Comparison of ENCODE assay signal across 1 cellular context in the genomic region with DNA sequence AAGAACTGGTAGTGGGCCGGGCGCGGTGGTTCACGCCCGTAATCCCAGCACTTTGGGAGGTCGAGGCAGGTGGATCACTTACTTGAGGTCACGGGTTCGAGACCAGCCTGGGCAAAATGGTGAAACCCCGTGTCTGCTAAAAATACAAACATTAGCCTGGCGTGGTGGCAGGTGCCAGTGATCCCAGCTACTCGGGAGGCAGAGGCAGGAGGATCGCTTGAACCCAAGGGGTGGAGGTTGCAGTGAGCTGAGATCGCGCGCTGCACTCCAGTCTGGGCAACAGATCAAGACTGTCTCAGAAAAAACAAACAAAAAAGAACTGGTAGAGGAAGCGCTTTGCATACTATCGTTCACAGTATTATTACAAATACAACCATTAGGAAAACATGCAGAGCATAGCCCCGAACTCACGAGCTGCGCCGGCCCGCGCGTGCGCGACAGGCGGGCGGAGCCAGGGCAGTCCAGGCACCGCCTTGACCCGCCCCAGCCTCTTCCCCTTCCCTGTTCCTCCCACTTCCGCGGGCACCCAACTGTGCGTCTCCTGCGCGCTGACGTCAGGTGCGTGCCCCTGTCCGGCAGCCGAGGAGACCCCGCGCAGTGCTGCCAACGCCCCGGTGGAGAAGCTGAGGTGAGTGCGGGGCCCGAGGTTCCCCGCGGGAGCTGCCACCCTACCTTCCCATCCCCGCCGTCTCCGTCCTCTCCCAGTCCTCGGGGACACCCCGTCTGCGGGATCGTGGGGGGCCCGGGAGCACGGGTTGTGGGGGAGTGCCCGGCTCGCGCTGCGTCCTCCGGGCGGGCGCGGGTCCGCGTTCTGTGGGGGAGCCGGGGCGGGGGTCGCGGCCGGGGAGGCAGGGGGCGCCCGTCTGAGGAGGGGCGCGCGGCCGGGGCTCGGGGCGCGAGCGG.
A peak's percentile ranks its signal among the peaks of the same experiment; 100 is the strongest.
TF ChIP-seq lines count a peak whose summit lies in the region.

Gene CDC42, plus strand, starts transcription at position 595 of the 903 bp plus-strand sequence. CDS start 25,770 bp downstream, outside the sequence.

TF ChIP-seq in K562, 482 proteins besides CTCF, POLR2A, EP300 and RAD21 (continued from another document and continues in another):
- TF ChIP-seq, protein P1, sequence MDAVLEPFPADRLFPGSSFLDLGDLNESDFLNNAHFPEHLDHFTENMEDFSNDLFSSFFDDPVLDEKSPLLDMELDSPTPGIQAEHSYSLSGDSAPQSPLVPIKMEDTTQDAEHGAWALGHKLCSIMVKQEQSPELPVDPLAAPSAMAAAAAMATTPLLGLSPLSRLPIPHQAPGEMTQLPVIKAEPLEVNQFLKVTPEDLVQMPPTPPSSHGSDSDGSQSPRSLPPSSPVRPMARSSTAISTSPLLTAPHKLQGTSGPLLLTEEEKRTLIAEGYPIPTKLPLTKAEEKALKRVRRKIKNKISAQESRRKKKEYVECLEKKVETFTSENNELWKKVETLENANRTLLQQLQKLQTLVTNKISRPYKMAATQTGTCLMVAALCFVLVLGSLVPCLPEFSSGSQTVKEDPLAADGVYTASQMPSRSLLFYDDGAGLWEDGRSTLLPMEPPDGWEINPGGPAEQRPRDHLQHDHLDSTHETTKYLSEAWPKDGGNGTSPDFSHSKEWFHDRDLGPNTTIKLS (IDR thresholded peaks at IDR 0.05; ENCODE audit: borderline replicate concordance, low read depth), result 0 out of 2 replicates have a peak, but pooled peaks have one; percentile 8
- TF ChIP-seq ZBTB43 (CRISPR knock-in tag; IDR thresholded peaks at IDR 0.05), result no peak
- no peak; the same call in 1 of the 2 replicates for TF ChIP-seq ZNF175 (CRISPR knock-in tag; IDR thresholded peaks at IDR 0.05; ENCODE audit: low read depth)
- TF ChIP-seq XRCC3 (IDR thresholded peaks at IDR 0.05), result no peak
- TF ChIP-seq WHSC1 (IDR thresholded peaks at IDR 0.05; ENCODE audit: low read length), result no peak
- TF ChIP-seq ZBTB2 (IDR thresholded peaks at IDR 0.05), result peak; percentile 100
- TF ChIP-seq, protein P2, sequence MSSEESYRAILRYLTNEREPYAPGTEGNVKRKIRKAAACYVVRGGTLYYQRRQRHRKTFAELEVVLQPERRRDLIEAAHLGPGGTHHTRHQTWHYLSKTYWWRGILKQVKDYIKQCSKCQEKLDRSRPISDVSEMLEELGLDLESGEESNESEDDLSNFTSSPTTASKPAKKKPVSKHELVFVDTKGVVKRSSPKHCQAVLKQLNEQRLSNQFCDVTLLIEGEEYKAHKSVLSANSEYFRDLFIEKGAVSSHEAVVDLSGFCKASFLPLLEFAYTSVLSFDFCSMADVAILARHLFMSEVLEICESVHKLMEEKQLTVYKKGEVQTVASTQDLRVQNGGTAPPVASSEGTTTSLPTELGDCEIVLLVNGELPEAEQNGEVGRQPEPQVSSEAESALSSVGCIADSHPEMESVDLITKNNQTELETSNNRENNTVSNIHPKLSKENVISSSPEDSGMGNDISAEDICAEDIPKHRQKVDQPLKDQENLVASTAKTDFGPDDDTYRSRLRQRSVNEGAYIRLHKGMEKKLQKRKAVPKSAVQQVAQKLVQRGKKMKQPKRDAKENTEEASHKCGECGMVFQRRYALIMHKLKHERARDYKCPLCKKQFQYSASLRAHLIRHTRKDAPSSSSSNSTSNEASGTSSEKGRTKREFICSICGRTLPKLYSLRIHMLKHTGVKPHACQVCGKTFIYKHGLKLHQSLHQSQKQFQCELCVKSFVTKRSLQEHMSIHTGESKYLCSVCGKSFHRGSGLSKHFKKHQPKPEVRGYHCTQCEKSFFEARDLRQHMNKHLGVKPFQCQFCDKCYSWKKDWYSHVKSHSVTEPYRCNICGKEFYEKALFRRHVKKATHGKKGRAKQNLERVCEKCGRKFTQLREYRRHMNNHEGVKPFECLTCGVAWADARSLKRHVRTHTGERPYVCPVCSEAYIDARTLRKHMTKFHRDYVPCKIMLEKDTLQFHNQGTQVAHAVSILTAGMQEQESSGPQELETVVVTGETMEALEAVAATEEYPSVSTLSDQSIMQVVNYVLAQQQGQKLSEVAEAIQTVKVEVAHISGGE (CRISPR knock-in tag; IDR thresholded peaks at IDR 0.05), result no peak; a peak in 1 of 6 replicates
- no peak for TF ChIP-seq SIN3B (IDR thresholded peaks at IDR 0.05; ENCODE audit: low read depth)
- no peak for TF ChIP-seq SMARCE1 (IDR thresholded peaks at IDR 0.05)
- no peak for TF ChIP-seq PREB (CRISPR knock-in tag; IDR thresholded peaks at IDR 0.05)
- TF ChIP-seq NR2F6 (CRISPR knock-in tag; IDR thresholded peaks at IDR 0.05), result no peak
- TF ChIP-seq EHMT2 (IDR thresholded peaks at IDR 0.05), result no peak
- TF ChIP-seq, protein P3, sequence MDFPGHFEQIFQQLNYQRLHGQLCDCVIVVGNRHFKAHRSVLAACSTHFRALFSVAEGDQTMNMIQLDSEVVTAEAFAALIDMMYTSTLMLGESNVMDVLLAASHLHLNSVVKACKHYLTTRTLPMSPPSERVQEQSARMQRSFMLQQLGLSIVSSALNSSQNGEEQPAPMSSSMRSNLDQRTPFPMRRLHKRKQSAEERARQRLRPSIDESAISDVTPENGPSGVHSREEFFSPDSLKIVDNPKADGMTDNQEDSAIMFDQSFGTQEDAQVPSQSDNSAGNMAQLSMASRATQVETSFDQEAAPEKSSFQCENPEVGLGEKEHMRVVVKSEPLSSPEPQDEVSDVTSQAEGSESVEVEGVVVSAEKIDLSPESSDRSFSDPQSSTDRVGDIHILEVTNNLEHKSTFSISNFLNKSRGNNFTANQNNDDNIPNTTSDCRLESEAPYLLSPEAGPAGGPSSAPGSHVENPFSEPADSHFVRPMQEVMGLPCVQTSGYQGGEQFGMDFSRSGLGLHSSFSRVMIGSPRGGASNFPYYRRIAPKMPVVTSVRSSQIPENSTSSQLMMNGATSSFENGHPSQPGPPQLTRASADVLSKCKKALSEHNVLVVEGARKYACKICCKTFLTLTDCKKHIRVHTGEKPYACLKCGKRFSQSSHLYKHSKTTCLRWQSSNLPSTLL (IDR thresholded peaks at IDR 0.05), result no peak
- TF ChIP-seq IFI16 (CRISPR knock-in tag; IDR thresholded peaks at IDR 0.05), result peak; percentile 70; the same call in 1 of the 2 replicates
- no peak for TF ChIP-seq ZNF707 (CRISPR knock-in tag; conservative IDR thresholded peaks at IDR 0.05)
- TF ChIP-seq NFIX (CRISPR knock-in tag; IDR thresholded peaks at IDR 0.05; ENCODE audit: low read depth), result no peak
- TF ChIP-seq ZNF165 (CRISPR knock-in tag; IDR thresholded peaks at IDR 0.05; ENCODE audit: borderline replicate concordance), result 0 out of 2 replicates have a peak, but pooled peaks have one; percentile 68
- no peak for TF ChIP-seq HDAC3 (IDR thresholded peaks at IDR 0.05; ENCODE audit: borderline replicate concordance, partially characterized antibody)
- no peak for TF ChIP-seq ESRRB (CRISPR knock-in tag; IDR thresholded peaks at IDR 0.05; ENCODE audit: borderline replicate concordance)
- peak; percentile 97 for TF ChIP-seq KLF6 (CRISPR knock-in tag; IDR thresholded peaks at IDR 0.05; ENCODE audit: borderline replicate concordance)
- no peak; the same call in 1 of the 2 replicates for TF ChIP-seq CBFB (CRISPR knock-in tag; IDR thresholded peaks at IDR 0.05)
- no peak for TF ChIP-seq NCOA1 (IDR thresholded peaks at IDR 0.05; ENCODE audit: low read depth)
- peak; percentile 50; the same call in 1 of the 2 replicates for TF ChIP-seq TCF15 (CRISPR knock-in tag; IDR thresholded peaks at IDR 0.05)
- no peak for TF ChIP-seq GATAD2A (IDR thresholded peaks at IDR 0.05)
- TF ChIP-seq CHCHD3 (CRISPR knock-in tag; IDR thresholded peaks at IDR 0.05), result peak; percentile 40; the same call in 1 of the 2 replicates
- TF ChIP-seq ATF7 (IDR thresholded peaks at IDR 0.05), result peak; percentile 97
- no peak for TF ChIP-seq MAFK (IDR thresholded peaks at IDR 0.05; ENCODE audit: low read length)
- 0 out of 2 replicates have a peak, but pooled peaks have one; percentile 13 for TF ChIP-seq NR4A1 (CRISPR knock-in tag; IDR thresholded peaks at IDR 0.05)
- TF ChIP-seq NR4A1 (tag; IDR thresholded peaks at IDR 0.05), result no peak
- TF ChIP-seq BCOR (IDR thresholded peaks at IDR 0.05), result peak; percentile 93
- TF ChIP-seq C11orf30 (IDR thresholded peaks at IDR 0.05; ENCODE audit: low read depth), result no peak
- TF ChIP-seq THAP12 (CRISPR knock-in tag; IDR thresholded peaks at IDR 0.05), result peak; percentile 89
- TF ChIP-seq DLX4 (CRISPR knock-in tag; IDR thresholded peaks at IDR 0.05), result no peak
- TF ChIP-seq, protein P4, sequence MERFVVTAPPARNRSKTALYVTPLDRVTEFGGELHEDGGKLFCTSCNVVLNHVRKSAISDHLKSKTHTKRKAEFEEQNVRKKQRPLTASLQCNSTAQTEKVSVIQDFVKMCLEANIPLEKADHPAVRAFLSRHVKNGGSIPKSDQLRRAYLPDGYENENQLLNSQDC (CRISPR knock-in tag; IDR thresholded peaks at IDR 0.05), result no peak
- peak; percentile 98 for TF ChIP-seq NCOA6 (IDR thresholded peaks at IDR 0.05)
- TF ChIP-seq ZNF197 (CRISPR knock-in tag; IDR thresholded peaks at IDR 0.05; ENCODE audit: low read depth), result no peak
- TF ChIP-seq, protein P5, sequence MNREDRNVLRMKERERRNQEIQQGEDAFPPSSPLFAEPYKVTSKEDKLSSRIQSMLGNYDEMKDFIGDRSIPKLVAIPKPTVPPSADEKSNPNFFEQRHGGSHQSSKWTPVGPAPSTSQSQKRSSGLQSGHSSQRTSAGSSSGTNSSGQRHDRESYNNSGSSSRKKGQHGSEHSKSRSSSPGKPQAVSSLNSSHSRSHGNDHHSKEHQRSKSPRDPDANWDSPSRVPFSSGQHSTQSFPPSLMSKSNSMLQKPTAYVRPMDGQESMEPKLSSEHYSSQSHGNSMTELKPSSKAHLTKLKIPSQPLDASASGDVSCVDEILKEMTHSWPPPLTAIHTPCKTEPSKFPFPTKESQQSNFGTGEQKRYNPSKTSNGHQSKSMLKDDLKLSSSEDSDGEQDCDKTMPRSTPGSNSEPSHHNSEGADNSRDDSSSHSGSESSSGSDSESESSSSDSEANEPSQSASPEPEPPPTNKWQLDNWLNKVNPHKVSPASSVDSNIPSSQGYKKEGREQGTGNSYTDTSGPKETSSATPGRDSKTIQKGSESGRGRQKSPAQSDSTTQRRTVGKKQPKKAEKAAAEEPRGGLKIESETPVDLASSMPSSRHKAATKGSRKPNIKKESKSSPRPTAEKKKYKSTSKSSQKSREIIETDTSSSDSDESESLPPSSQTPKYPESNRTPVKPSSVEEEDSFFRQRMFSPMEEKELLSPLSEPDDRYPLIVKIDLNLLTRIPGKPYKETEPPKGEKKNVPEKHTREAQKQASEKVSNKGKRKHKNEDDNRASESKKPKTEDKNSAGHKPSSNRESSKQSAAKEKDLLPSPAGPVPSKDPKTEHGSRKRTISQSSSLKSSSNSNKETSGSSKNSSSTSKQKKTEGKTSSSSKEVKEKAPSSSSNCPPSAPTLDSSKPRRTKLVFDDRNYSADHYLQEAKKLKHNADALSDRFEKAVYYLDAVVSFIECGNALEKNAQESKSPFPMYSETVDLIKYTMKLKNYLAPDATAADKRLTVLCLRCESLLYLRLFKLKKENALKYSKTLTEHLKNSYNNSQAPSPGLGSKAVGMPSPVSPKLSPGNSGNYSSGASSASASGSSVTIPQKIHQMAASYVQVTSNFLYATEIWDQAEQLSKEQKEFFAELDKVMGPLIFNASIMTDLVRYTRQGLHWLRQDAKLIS (CRISPR knock-in tag; IDR thresholded peaks at IDR 0.05), result no peak; the same call in 1 of the 2 replicates
